ENCODE assay signal across 1 cellular context in the genomic region with DNA sequence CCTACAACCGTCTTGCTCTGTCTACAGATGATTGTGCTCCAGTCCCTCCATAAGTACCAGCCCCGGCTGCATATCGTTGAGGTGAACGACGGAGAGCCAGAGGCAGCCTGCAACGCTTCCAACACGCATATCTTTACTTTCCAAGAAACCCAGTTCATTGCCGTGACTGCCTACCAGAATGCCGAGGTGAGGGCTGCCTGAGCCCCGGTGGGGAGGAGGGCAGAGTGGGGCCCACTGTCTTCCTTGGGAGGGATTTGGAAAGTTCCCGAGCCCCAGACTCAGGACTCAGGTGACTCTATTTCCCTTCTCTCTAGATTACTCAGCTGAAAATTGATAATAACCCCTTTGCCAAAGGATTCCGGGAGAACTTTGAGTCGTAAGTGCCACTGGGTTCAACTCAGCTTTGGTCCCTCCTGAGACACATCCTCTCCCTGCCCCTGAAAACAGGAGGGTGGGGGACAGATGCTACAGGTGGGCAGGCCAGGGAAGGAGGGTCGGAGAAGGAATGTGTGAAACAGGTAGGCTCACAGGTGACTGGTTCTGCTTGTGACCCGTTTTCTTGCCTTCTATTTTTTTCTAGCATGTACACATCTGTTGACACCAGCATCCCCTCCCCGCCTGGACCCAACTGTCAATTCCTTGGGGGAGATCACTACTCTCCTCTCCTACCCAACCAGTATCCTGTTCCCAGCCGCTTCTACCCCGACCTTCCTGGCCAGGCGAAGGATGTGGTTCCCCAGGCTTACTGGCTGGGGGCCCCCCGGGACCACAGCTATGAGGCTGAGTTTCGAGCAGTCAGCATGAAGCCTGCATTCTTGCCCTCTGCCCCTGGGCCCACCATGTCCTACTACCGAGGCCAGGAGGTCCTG.
TF ChIP-seq lines count a peak whose summit lies in the region.

No MANE protein-coding gene starts in this region.

TF ChIP-seq in GM23338, 12 proteins besides CTCF, POLR2A, EP300 and RAD21 (continued from another document):
- TF ChIP-seq ZNF462 (CRISPR knock-in tag; IDR thresholded peaks at IDR 0.05) (no peak), ZNF114 (CRISPR knock-in tag; IDR thresholded peaks at IDR 0.05) (no peak), ZNF331 (CRISPR knock-in tag; IDR thresholded peaks at IDR 0.05; ENCODE audit: low read depth) (no peak), EZH2phosphoT487 (IDR thresholded peaks at IDR 0.05; ENCODE audit: unreplicated experiment) (no peak), ETS1 (IDR thresholded peaks at IDR 0.05) (no peak), POLR2AphosphoS5 (IDR thresholded peaks at IDR 0.05; ENCODE audit: low read depth) (no peak), CREB1 (CRISPR knock-in tag; IDR thresholded peaks at IDR 0.05; ENCODE audit: low read depth) (no peak), EZH2 (IDR thresholded peaks at IDR 0.05; ENCODE audit: low read depth, unreplicated experiment) (no peak)
